Comparison of ENCODE assay signal across 2 cellular contexts in the genomic region with DNA sequence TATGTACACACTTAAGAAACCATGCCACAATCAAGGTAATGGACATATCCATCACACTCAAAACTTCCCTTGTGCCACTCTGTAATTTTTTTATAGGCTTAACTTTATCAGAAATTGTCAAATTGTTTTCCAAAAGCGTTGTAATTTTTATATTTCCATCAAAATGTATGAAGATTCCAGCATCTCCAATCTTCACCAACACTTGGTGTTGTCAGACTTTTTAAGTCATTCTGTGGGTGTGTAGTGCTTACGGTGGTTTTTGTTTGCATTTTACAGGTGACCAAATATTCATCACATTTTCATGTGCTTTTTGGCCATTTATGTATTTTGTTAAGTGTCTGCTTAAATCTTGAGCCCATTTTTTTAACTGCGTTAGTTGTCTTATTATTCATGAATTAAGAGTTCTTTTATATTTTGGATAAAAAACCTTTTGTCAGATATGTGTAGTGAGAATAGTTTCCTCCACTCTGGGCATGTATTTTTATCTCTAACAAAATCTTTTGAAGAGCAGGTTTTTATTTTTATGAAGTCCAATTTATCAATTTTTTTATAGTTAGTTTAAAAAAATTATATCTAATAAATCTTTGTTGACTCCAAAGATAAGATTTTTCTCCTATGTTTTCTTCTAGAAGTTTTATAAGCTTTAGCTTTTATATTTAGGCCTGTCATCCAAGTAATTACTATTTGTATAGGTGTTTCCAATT.
A peak's percentile ranks its signal among the peaks of the same experiment; 100 is the strongest.
TF ChIP-seq lines count a peak whose summit lies in the region.

No MANE protein-coding gene starts in this region.

TF ChIP-seq in HEK293, 187 proteins besides CTCF, POLR2A, EP300 and RAD21:
- TF ChIP-seq ZNF184 (tag by site-specific recombination; IDR thresholded peaks at IDR 0.05) (peak; percentile 99), ZNF626 (tag by site-specific recombination; IDR thresholded peaks at IDR 0.05) (no peak), SETDB1 (IDR thresholded peaks at IDR 0.05; ENCODE audit: insufficient read length, low read length) (peak; percentile 38), ZFP3 (tag by site-specific recombination; IDR thresholded peaks at IDR 0.05; ENCODE audit: low read depth) (no peak), ZNF174 (tag by site-specific recombination; IDR thresholded peaks at IDR 0.05) (no peak), ZNF701 (tag by site-specific recombination; IDR thresholded peaks at IDR 0.05) (no peak)

TF ChIP-seq in K562, 482 proteins besides CTCF, POLR2A, EP300 and RAD21:
- TF ChIP-seq CREB3L1 (IDR thresholded peaks at IDR 0.05; ENCODE audit: borderline replicate concordance, low read depth) (no peak), ILK (tag; IDR thresholded peaks at IDR 0.05; ENCODE audit: borderline replicate concordance, low read depth) (no peak), TEAD1 (CRISPR knock-in tag; IDR thresholded peaks at IDR 0.05) (no peak), CCNT2 (IDR thresholded peaks at IDR 0.05; ENCODE audit: borderline replicate concordance, extremely low read depth, insufficient read length, low read depth, low read length) (no peak), ZNF184 (CRISPR knock-in tag; IDR thresholded peaks at IDR 0.05) (peak; percentile 93), RBM25 (IDR thresholded peaks at IDR 0.05; ENCODE audit: low read depth, low read length, severe bottlenecking) (peak; percentile 81), NCOR1 (IDR thresholded peaks at IDR 0.05) (no peak), MAFK (IDR thresholded peaks at IDR 0.05; ENCODE audit: low read length) (no peak), PHB2 (IDR thresholded peaks at IDR 0.05; ENCODE audit: low read depth) (no peak), ZFX (CRISPR knock-in tag; IDR thresholded peaks at IDR 0.05) (no peak), TRIM28 (IDR thresholded peaks at IDR 0.05) (0 out of 2 replicates have a peak, but pooled peaks have one; percentile 19)
